ENCODE assay signal across 21 cellular contexts in the genomic region with DNA sequence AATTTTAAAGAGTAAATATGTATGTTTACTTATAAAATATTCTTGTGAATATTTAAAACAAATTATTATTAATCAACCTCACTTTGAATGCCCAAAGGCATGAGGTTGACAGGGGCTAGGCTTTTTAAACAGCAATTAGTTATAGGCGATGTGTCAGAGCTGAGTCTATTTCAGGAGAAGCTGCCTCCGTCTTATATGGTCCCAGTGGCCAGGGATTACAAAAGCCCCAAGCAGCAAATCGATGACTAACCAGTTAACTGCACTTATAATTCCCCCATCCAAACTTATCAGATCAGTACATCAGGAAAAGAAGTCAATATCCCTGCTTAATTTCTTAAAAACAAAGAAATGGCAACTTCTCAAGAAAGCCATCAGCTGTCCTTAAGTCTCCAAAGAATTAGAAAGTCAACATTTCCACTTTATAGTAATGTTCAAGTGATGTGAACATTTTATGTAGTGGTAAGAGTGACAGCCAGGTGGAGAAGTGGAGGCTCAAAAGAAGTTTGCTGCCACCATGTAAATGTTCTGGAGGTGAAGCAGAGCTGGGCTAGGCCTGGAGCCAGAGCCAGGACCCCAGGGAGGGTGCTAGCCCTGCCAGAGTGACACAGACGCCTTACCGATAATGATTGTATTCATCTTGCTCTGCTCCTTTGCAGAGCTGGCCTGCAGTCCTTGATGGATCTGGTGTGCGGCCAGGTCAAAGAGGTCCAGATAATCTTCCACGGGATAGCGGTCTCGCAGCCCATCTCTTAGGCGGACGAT. TPM values are rescaled to one million over a fixed set of nuclear protein-coding genes. Genes with fewer than 3 reads are reported as not detected.
DNase-seq lines count a peak whose midpoint lies in the region; TF ChIP-seq lines count a peak whose summit lies in the region.
"Had no signal": no experiment of that assay in that cellular context is flagged by ENCODE, and none has a peak within 500 bp of the region (broad histone marks: within the 10 kb centered on the region; RNA-seq: fewer than 3 reads in every experiment).

No MANE protein-coding gene starts in this region.

- H3K27me3 Mint-ChIP-seq in IgD-negative memory B cell: no peaks in the 10 kb centered on the region

- H3K27ac ChIP-seq in BLaER1 treated with 17β-estradiol and CSF1 and Interleukin-3, amounts not matched to agents 10 nM and 100 nM: peak overlapping the region in 9 of 11 experiments; percentile 32 to 81 (median 74); a peak in 16 of 22 replicates
- H3K27ac ChIP-seq in esophagus muscularis mucosa (replicated peaks in 1 of 4): peak overlapping the region; percentile 44 to 81 (median 61)
- no peak overlapping the region for H3K27ac ChIP-seq in osteoblast (ENCODE audit: low read depth, low read length)
- no peak overlapping the region for H3K27ac ChIP-seq in substantia nigra (ENCODE audit: low read depth, low read length, poor library complexity, severe bottlenecking)
- H3K27ac ChIP-seq: parathyroid adenoma, PC-9, thyroid gland, WERI-Rb-1 had no signal

- WGBS in esophagus muscularis mucosa: 78% methylated on average over 10 of the region's 11 CpGs

- no peaks in the 10 kb centered on the region for H3K9me3 Mint-ChIP-seq in IgD-negative memory B cell
- H3K9me3 Mint-ChIP-seq: natural killer cell treated with Interleukin-12 subunit alpha and Interleukin-12 subunit beta and Interleukin-15 and Interleukin-18, amount 100 ng/mL, for 72 hours; T-helper 2 cell treated with Interferon-gamma antibody and Interleukin-4, amounts not matched to agents 5 μg/mL and 100 μg/mL, for 36 hours had no signal

- H3K4me1 ChIP-seq in BLaER1 treated with 17β-estradiol and CSF1 and Interleukin-3, amounts not matched to agents 10 nM and 100 nM: peaks cover 91 to 100% (median 99%) of the 10 kb centered on the region in 10 experiments
- peaks cover 3 to 85% (median 76%) of the 10 kb centered on the region in 4 donors for H3K4me1 ChIP-seq in esophagus muscularis mucosa
- H3K4me1 ChIP-seq in osteoblast (ENCODE audit: insufficient read depth, low read length): peaks cover 10% of the 10 kb centered on the region
- H3K4me1 ChIP-seq: parathyroid adenoma, thyroid gland had no signal

- H3K36me3 ChIP-seq in BLaER1 treated with 17β-estradiol and CSF1 and Interleukin-3, amounts not matched to agents 10 nM and 100 nM: peaks cover 91 to 96% (median 92%) of the 10 kb centered on the region in 11 experiments
- H3K36me3 ChIP-seq in esophagus muscularis mucosa (peaks cover 0 to 42% (median 24%) of the 10 kb centered on the region in 4 donors), osteoblast (ENCODE audit: insufficient read depth, low read length) (no peaks in the 10 kb centered on the region)
- H3K36me3 ChIP-seq: WERI-Rb-1 had no signal

- peaks cover 0 to 13% (median 5%) of the 10 kb centered on the region in 11 experiments; a peak in 6 of 22 replicates for H3K9me3 ChIP-seq in BLaER1 treated with 17β-estradiol and CSF1 and Interleukin-3, amounts not matched to agents 10 nM and 100 nM (replicated peaks in 1 of 11)
- H3K9me3 ChIP-seq in esophagus muscularis mucosa: no peaks in the 10 kb centered on the region
- no peaks in the 10 kb centered on the region for H3K9me3 ChIP-seq in osteoblast (ENCODE audit: low read depth, low read length)
- H3K9me3 ChIP-seq: sigmoid colon, thyroid gland had no signal

- no peak for TF ChIP-seq POLR2A in esophagus muscularis mucosa (IDR thresholded peaks at IDR 0.05; ENCODE audit: low read depth)

- H3K36me3 Mint-ChIP-seq in IgD-negative memory B cell: peaks cover 25% of the 10 kb centered on the region
- H3K36me3 Mint-ChIP-seq: natural killer cell treated with Interleukin-12 subunit alpha and Interleukin-12 subunit beta and Interleukin-15 and Interleukin-18, amount 100 ng/mL, for 72 hours had no signal

- peak overlapping the region; percentile 64 to 95 (median 83) for H3K4me2 ChIP-seq in BLaER1 treated with 17β-estradiol and CSF1 and Interleukin-3, amounts not matched to agents 10 nM and 100 nM
- no peak overlapping the region for H3K4me2 ChIP-seq in osteoblast (ENCODE audit: insufficient read depth, low read length)
- H3K4me2 ChIP-seq: PC-9 had no signal

- intact Hi-C loops in esophagus muscularis mucosa (cut with DNase I): loop anchor here (5.0 kb wide), 1 partner anchor 45 kb away; no protein-coding TSS in a partner anchor

- no peak overlapping the region; a peak in 1 of 20 replicates for H3K4me3 ChIP-seq in BLaER1 treated with 17β-estradiol and CSF1 and Interleukin-3, amounts not matched to agents 10 nM and 100 nM
- H3K4me3 ChIP-seq in esophagus muscularis mucosa: no peak overlapping the region
- no peak overlapping the region for H3K4me3 ChIP-seq in osteoblast (ENCODE audit: insufficient read depth, low read length)
- H3K4me3 ChIP-seq: PC-9, sigmoid colon, thyroid gland had no signal

- no peak overlapping the region for H3K4me3 Mint-ChIP-seq in IgD-negative memory B cell
- H3K4me3 Mint-ChIP-seq: natural killer cell treated with Interleukin-12 subunit alpha and Interleukin-12 subunit beta and Interleukin-15 and Interleukin-18, amount 100 ng/mL, for 72 hours; T-helper 2 cell treated with Interferon-gamma antibody and Interleukin-4, amounts not matched to agents 5 μg/mL and 100 μg/mL, for 36 hours had no signal

- H3K27ac Mint-ChIP-seq in IgD-negative memory B cell: peak overlapping the region in 2 of 3 donors; percentile 20 to 53
- H3K27ac Mint-ChIP-seq: natural killer cell treated with Interleukin-12 subunit alpha and Interleukin-12 subunit beta and Interleukin-15 and Interleukin-18, amount 100 ng/mL, for 72 hours; T-helper 2 cell treated with Interferon-gamma antibody and Interleukin-4, amounts not matched to agents 5 μg/mL and 100 μg/mL, for 36 hours had no signal

- H3K4me1 Mint-ChIP-seq in IgD-negative memory B cell: peaks cover 28 to 40% (median 40%) of the 10 kb centered on the region in 3 donors

- H3K79me2 ChIP-seq in osteoblast (ENCODE audit: insufficient read depth, low read length): no peaks in the 10 kb centered on the region
- H3K79me2 ChIP-seq: parathyroid adenoma had no signal

- H3K27me3 ChIP-seq in BLaER1 treated with 17β-estradiol and CSF1 and Interleukin-3, amounts not matched to agents 10 nM and 100 nM: no peaks in the 10 kb centered on the region
- H3K27me3 ChIP-seq in esophagus muscularis mucosa: no peaks in the 10 kb centered on the region
- no peaks in the 10 kb centered on the region for H3K27me3 ChIP-seq in osteoblast (ENCODE audit: insufficient read depth, low read length)
- H3K27me3 ChIP-seq: sigmoid colon, thyroid gland had no signal

- no peak for TF ChIP-seq EP300 in esophagus muscularis mucosa (IDR thresholded peaks at IDR 0.05)

- TF ChIP-seq CTCF in esophagus muscularis mucosa (IDR thresholded peaks at IDR 0.05) (no peak), osteoblast (IDR thresholded peaks at IDR 0.05; ENCODE audit: extremely low read depth, low read depth, low read length) (no peak)

- H3K9ac ChIP-seq in BLaER1 treated with 17β-estradiol and CSF1 and Interleukin-3, amounts not matched to agents 10 nM and 100 nM: peak overlapping the region in 7 of 11 experiments; percentile 35 to 65 (median 58); a peak in 8 of 22 replicates
- H3K9ac ChIP-seq: parathyroid adenoma had no signal

- peaks cover 12 to 100% (median 45%) of the 10 kb centered on the region in 11 experiments; a peak in 21 of 22 replicates for H4K20me1 ChIP-seq in BLaER1 treated with 17β-estradiol and CSF1 and Interleukin-3, amounts not matched to agents 10 nM and 100 nM
- peaks cover 9% of the 10 kb centered on the region for H4K20me1 ChIP-seq in osteoblast (ENCODE audit: insufficient read depth, low read length)

- no peak overlapping the region for H2AFZ ChIP-seq in osteoblast (ENCODE audit: low read length)
- H2AFZ ChIP-seq: parathyroid adenoma, PC-9 had no signal

- DNase-seq in esophagus muscularis mucosa (ENCODE audit: extremely low spot score) (no peak), osteoblast (ENCODE audit: insufficient read length, low spot score, missing footprints) (peak; percentile 90), substantia nigra (lab: John Stamatoyannopoulos, UW) (no peak), dedifferentiated amniotic fluid mesenchymal stem cell (ENCODE audit: extremely low spot score) (no peak), NCI-H1694 (lab: John Stamatoyannopoulos, UW) (no peak)
- DNase-seq: activated CD8-positive, alpha-beta memory T cell treated with anti-CD3 and anti-CD28 coated beads, Interleukin-2, amount 50 U/mL, for 4 hours; activated effector memory CD4-positive, alpha-beta T cell treated with anti-CD3 and anti-CD28 coated beads, Interleukin-2, amount 50 U/mL, for 16 hours; GDM1; IMR-90; NCI-H187 treated with DMSO at 0.1 percent for 48 hours; NCI-H2227 treated with DMSO at 0.1 percent for 48 hours; NCI-H774; PC-9; sigmoid colon; thyroid gland; WERI-Rb-1 had no signal

RNA-seq across cellular contexts. Expression of a gene that starts 51.5 kb away (rescaled TPM):
- polyA plus RNA-seq in IgD-negative memory B cell: 15.4 TPM
- total RNA-seq in esophagus muscularis mucosa (10 to 100 TPM; 48.2 to 76.1 (median 62.5) TPM), osteoblast (22.8 and 36.2 TPM in 2 replicates)

Comparison
In these comparisons a context has a peak if more than half of its experiments do, and no peak if none do; other contexts are left out.
1. H3K27ac ChIP-seq: peak in BLaER1 treated with 17β-estradiol and CSF1 and Interleukin-3, amounts not matched to agents 10 nM and 100 nM (9 of 11) and esophagus muscularis mucosa (4 of 4); none in osteoblast (single experiment) and substantia nigra (single experiment).